Comparison of ENCODE assay signal across 8 cellular contexts in the genomic region with DNA sequence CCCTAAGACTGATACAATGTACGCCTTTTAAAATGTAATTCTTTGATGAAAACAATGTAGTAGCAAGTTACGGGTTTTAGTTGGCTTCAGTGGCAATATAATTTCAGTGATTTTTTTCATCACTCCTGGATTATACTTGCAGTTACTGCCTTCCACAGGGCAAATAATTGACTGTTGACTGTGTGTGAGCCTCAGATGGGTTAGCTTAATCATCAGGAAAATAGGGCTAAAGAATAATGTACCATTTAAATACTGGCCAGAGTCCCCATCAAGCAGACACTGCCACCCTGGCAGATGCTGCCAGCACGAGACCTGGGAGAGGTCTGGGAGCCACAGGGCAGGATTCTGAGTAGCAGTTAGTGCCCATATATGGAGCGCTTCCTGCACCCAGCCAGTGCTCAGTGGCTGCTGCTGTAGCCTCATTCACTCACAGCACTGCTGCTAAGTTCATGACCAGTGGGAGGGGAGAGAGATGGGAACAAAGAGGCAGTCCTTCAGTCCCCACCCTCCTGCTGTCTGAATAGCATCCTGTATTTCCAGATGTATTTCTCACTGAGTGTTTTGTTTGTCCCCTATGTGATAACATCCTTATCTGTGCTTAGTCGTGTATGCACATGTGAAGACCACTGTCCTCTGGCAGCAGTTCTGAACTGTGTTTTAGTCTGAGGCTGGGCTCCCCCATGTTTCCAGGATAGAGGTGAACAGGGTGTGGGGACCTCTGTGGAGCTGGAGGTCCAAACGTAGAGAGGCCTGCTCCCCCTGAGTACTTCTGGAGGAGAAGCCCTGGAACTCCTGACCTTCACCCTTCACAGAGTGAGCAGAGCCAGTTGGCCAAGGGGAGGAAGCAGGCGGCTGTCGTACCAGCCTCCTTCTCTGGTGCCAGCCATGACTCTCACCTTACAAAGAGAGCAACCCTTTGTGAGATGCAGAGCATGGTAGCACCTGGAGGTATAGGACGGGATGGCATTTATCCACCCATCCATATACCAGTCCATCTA.
DNase-seq lines count a peak whose midpoint lies in the region; ATAC-seq and TF ChIP-seq lines count a peak whose summit lies in the region.

No MANE protein-coding gene starts in this region.

- TF ChIP-seq CTCF in SK-N-SH (IDR thresholded peaks at IDR 0.05) = no peak
- no peak for TF ChIP-seq CTCF in Calu3 (IDR thresholded peaks at IDR 0.05; ENCODE audit: unreplicated experiment)

- H3K4me1 ChIP-seq in SK-N-SH (ENCODE audit: control insufficient read depth in 1 of 2, insufficient read depth in 2 of 2, low read depth in 1 of 2, low read length in 1 of 2) (peaks cover 19 to 74% of the 10 kb centered on the region in 2 experiments), skeletal muscle satellite cell (ENCODE audit: control insufficient read depth, insufficient read depth, low read length) (peaks cover 74% of the 10 kb centered on the region)

- peaks cover 37% of the 10 kb centered on the region for H3K27me3 Mint-ChIP-seq in Calu3 (ENCODE audit: unreplicated experiment)

- CTCF ChIA-PET in SK-N-SH (lab: Yijun Ruan, JAX) (interaction anchor here (1.2 to 10.8 kb wide), 2 partner anchors 16 to 26 kb away, joined by 3 to 159 read pairs; no protein-coding TSS in a partner anchor), Calu3 (lab: Charles Lee) (interaction anchor here (0.8 kb wide), 1 partner anchor 13 kb away, joined by 3 read pairs; no protein-coding TSS in a partner anchor)

- H3K9me3 ChIP-seq in SK-N-SH (no peaks in the 10 kb centered on the region), skeletal muscle satellite cell (replicated peaks; ENCODE audit: low read length) (no peaks in the 10 kb centered on the region)

- H3K4me3 Mint-ChIP-seq in Calu3 (ENCODE audit: low read depth, unreplicated experiment) = no peak overlapping the region

- WGBS in SK-N-SH (ENCODE audit: low lambda C conversion rate) = 64% methylated on average over 6 of the region's 9 CpGs

- H3K36me3 Mint-ChIP-seq in Calu3 (ENCODE audit: insufficient read depth, unreplicated experiment) = no peaks in the 10 kb centered on the region

- H3K4me3 ChIP-seq in SK-N-SH (ENCODE audit: low read depth in 2 of 2, low read length in 1 of 2) (no peak overlapping the region), skeletal muscle satellite cell (ENCODE audit: low read length) (peak overlapping the region; percentile 42)

- H3K4me2 ChIP-seq in SK-N-SH (peak overlapping the region; percentile 46), skeletal muscle satellite cell (ENCODE audit: low read length) (peak overlapping the region; percentile 73)

- no TSS peak for BruUV-seq in Calu3 (replicated peaks; lab: Mats Ljungman, UMichigan)

- ATAC-seq in HG03097 (IDR thresholded peaks at IDR 0.05; ENCODE audit: low FRiP score, unreplicated experiment) = no peak
- no peak for ATAC-seq in GM18519 (IDR thresholded peaks at IDR 0.05; ENCODE audit: low FRiP score, unreplicated experiment)

- no peaks in the 10 kb centered on the region for H3K9me3 Mint-ChIP-seq in Calu3 (ENCODE audit: low read depth, unreplicated experiment)

- no peak overlapping the region for H2AFZ ChIP-seq in SK-N-SH (ENCODE audit: low read depth)

- no peaks in the 10 kb centered on the region for H4K20me1 ChIP-seq in SK-N-SH (ENCODE audit: insufficient read depth)

- H3K27me3 ChIP-seq in SK-N-SH (ENCODE audit: insufficient read depth) (no peaks in the 10 kb centered on the region), skeletal muscle satellite cell (ENCODE audit: control insufficient read depth, insufficient read depth, low read length) (no peaks in the 10 kb centered on the region)

- peak in 1 of 2 experiments; percentile 42; a peak in 1 of 4 replicates for TF ChIP-seq EP300 in SK-N-SH (IDR thresholded peaks at IDR 0.05; ENCODE audit: borderline replicate concordance in 1 of 2, low read depth in 1 of 2, low read length in 1 of 2)

- H3K79me2 ChIP-seq in SK-N-SH (ENCODE audit: insufficient read depth) = no peaks in the 10 kb centered on the region

- TF ChIP-seq RAD21 in SK-N-SH (IDR thresholded peaks at IDR 0.05; ENCODE audit: low read length) = peak; percentile 2; the same call in 1 of the 2 replicates

- H3F3A ChIP-seq in SK-N-SH (replicated peaks; ENCODE audit: insufficient read depth) = peaks cover 5% of the 10 kb centered on the region

- H3K36me3 ChIP-seq in SK-N-SH (replicated peaks in 1 of 2; ENCODE audit: control insufficient read depth in 1 of 2, insufficient read depth in 2 of 2, low read length in 1 of 2) (no peaks in the 10 kb centered on the region), skeletal muscle satellite cell (ENCODE audit: insufficient read depth, low read length) (peaks cover 21% of the 10 kb centered on the region)

- no peak overlapping the region for H3K27ac Mint-ChIP-seq in Calu3 (ENCODE audit: unreplicated experiment)

- H3K9ac ChIP-seq in SK-N-SH (peak overlapping the region; percentile 50; the same call in 1 of the 2 replicates), skeletal muscle satellite cell (ENCODE audit: low read depth, low read length) (peak overlapping the region; percentile 83)

- H3K9me2 ChIP-seq in SK-N-SH = no peaks in the 10 kb centered on the region

- H3K4me1 Mint-ChIP-seq in Calu3 (ENCODE audit: low read depth, unreplicated experiment) = no peaks in the 10 kb centered on the region

- POLR2A ChIA-PET in SK-N-SH (lab: Yijun Ruan, JAX) = no interaction called here

- peak overlapping the region; percentile 81 to 99 for H3K27ac ChIP-seq in SK-N-SH (ENCODE audit: low read depth in 2 of 2, low read length in 1 of 2)

- intact Hi-C loops in Calu3 (cut with micrococcal nuclease; ENCODE audit: unreplicated experiment) = no loop called here

- DNase-seq in activated CD8-positive, alpha-beta memory T cell treated with anti-CD3 and anti-CD28 coated beads for 24 hours = peak; percentile 59
- DNase-seq in activated CD8-positive, alpha-beta memory T cell treated with anti-CD3 and anti-CD28 coated beads, Interleukin-2, amount 50 U/mL, for 48 hours = no peak
- peak; percentile 87 for DNase-seq in SK-N-SH
- DNase-seq in epidermal melanocyte (ENCODE audit: insufficient read length, low spot score) = peak; percentile 37
- no peak for DNase-seq in Calu3

TF ChIP-seq in SK-N-SH, 30 proteins besides CTCF, POLR2A, EP300 and RAD21 (continues in another document):
- TF ChIP-seq, protein P1, sequence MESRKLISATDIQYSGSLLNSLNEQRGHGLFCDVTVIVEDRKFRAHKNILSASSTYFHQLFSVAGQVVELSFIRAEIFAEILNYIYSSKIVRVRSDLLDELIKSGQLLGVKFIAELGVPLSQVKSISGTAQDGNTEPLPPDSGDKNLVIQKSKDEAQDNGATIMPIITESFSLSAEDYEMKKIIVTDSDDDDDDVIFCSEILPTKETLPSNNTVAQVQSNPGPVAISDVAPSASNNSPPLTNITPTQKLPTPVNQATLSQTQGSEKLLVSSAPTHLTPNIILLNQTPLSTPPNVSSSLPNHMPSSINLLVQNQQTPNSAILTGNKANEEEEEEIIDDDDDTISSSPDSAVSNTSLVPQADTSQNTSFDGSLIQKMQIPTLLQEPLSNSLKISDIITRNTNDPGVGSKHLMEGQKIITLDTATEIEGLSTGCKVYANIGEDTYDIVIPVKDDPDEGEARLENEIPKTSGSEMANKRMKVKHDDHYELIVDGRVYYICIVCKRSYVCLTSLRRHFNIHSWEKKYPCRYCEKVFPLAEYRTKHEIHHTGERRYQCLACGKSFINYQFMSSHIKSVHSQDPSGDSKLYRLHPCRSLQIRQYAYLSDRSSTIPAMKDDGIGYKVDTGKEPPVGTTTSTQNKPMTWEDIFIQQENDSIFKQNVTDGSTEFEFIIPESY (IDR thresholded peaks at IDR 0.05; ENCODE audit: borderline replicate concordance, low read depth) = no peak
- TF ChIP-seq, protein P2, sequence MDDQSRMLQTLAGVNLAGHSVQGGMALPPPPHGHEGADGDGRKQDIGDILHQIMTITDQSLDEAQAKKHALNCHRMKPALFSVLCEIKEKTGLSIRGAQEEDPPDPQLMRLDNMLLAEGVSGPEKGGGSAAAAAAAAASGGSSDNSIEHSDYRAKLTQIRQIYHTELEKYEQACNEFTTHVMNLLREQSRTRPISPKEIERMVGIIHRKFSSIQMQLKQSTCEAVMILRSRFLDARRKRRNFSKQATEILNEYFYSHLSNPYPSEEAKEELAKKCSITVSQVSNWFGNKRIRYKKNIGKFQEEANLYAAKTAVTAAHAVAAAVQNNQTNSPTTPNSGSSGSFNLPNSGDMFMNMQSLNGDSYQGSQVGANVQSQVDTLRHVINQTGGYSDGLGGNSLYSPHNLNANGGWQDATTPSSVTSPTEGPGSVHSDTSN (IDR thresholded peaks at IDR 0.05) = no peak
- TF ChIP-seq RFX5 (IDR thresholded peaks at IDR 0.05; ENCODE audit: low read length) = no peak
- peak; percentile 43 for TF ChIP-seq CHD2 (IDR thresholded peaks at IDR 0.05; ENCODE audit: low read length, partially characterized antibody)
- TF ChIP-seq, protein P3, sequence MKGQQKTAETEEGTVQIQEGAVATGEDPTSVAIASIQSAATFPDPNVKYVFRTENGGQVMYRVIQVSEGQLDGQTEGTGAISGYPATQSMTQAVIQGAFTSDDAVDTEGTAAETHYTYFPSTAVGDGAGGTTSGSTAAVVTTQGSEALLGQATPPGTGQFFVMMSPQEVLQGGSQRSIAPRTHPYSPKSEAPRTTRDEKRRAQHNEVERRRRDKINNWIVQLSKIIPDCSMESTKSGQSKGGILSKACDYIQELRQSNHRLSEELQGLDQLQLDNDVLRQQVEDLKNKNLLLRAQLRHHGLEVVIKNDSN (IDR thresholded peaks at IDR 0.05; ENCODE audit: borderline replicate concordance, low read depth) = no peak
- peak; percentile 80 for TF ChIP-seq GATA2 (CRISPR knock-in tag; IDR thresholded peaks at IDR 0.05)
- peak; percentile 30; the same call in 1 of the 2 replicates for TF ChIP-seq POLR2AphosphoS5 (IDR thresholded peaks at IDR 0.05; ENCODE audit: low read depth, low read length)

Comparison
In these comparisons a context has a peak if more than half of its experiments do, and no peak if none do; other contexts are left out.
1. DNase-seq: peak in activated CD8-positive, alpha-beta memory T cell treated with anti-CD3 and anti-CD28 coated beads for 24 hours (single experiment), SK-N-SH (single experiment) and epidermal melanocyte (single experiment); none in activated CD8-positive, alpha-beta memory T cell treated with anti-CD3 and anti-CD28 coated beads, Interleukin-2, amount 50 U/mL, for 48 hours (single experiment) and Calu3 (single experiment).